Comparison of ENCODE assay signal across 8 cellular contexts in the genomic region with DNA sequence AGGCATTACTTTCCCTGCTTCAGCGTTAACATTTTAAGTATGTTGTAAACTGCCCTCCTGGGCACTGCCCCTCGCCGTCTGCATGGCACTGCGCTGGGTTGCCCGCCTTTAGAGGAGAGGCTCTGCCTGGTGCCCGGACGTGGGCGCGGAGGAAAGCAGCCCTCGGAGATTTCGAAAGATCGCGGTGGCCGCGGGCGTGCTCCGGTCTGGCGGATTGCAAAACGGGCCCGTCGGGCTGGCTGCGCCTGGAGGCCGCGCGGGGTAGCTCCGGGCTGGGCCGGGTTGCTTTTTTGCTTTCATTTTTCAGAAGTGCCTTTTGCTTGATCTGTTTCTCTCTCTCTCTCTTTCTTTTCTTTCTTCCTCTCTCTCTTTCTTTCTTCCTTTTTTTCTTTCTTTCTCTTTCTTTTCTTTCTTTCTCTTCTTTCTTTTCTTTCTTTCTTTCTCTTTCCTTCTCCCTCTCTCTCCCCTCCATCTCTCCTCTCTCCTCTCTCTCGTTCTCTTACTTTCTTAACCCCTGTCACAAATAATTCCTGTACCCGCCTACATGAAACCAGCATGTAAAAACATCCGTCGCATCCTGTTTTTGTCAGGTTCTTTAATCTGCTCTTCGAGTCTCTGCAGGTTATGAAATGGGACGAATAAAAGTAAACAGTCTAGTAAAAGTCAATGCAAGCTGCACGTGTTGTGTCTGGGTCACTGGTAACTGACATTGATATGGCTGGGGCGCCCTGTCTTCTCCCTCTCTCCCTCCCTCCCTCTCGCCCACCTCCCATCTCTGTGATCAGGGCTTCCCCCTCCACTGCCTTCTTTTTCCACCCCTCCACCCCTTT. TPM values are rescaled to one million over a fixed set of nuclear protein-coding genes. Genes with fewer than 3 reads are reported as not detected.
DNase-seq lines count a peak whose midpoint lies in the region; ATAC-seq and TF ChIP-seq lines count a peak whose summit lies in the region.

No MANE protein-coding gene starts in this region.

- 2% methylated on average over 20 of the region's 36 CpGs for WGBS in SK-N-SH (ENCODE audit: low lambda C conversion rate)
- no CpG with 5 or more reads among the region's 36 CpGs for WGBS in iPS DF 6.9 (ENCODE audit: insufficient coverage, insufficient read length)

- H3K4me1 ChIP-seq in SK-N-SH (ENCODE audit: control insufficient read depth in 1 of 2, insufficient read depth in 2 of 2, low read depth in 1 of 2, low read length in 1 of 2) (peaks cover 11 to 21% of the 10 kb centered on the region in 2 experiments), ascending aorta (peaks cover 0 to 5% of the 10 kb centered on the region in 2 donors), iPS DF 6.9 (ENCODE audit: control insufficient read depth, insufficient read depth, low read length) (0 out of 2 replicates have a peak, but pooled peaks cover 1% of the 10 kb centered on the region), gastrocnemius medialis (peaks cover 13 to 21% of the 10 kb centered on the region in 2 donors)

- peaks cover 56% of the 10 kb centered on the region for H3F3A ChIP-seq in SK-N-SH (replicated peaks; ENCODE audit: insufficient read depth)

- no peaks in the 10 kb centered on the region for H4K20me1 ChIP-seq in SK-N-SH (ENCODE audit: insufficient read depth)

- TF ChIP-seq RAD21 in SK-N-SH (IDR thresholded peaks at IDR 0.05; ENCODE audit: low read length): no peak

- H3K79me2 ChIP-seq in SK-N-SH (ENCODE audit: insufficient read depth): peaks cover 63% of the 10 kb centered on the region

- CTCF ChIA-PET in SK-N-SH (lab: Yijun Ruan, JAX): interaction anchor here (0.8 to 2.3 kb wide), 4 partner anchors 735 to 752 kb away, joined by 3 to 9 read pairs (median 4); no protein-coding TSS in a partner anchor

- DNase-seq in D341Med (ENCODE audit: low spot score) (peak; percentile 55), SK-N-SH (peak; percentile 65), ascending aorta (ENCODE audit: low spot score in 2 of 2) (peak; percentile 13 to 89), iPS DF 6.9 (ENCODE audit: low read depth, low spot score) (no peak), gastrocnemius medialis (peak in 1 of 2 donors; percentile 72), T1000 (lab: John Stamatoyannopoulos, UW) (no peak)

- POLR2A ChIA-PET in SK-N-SH (lab: Yijun Ruan, JAX): interaction anchor here (0.7 kb wide), 1 partner anchor 91 kb away, joined by 3 read pairs; no protein-coding TSS in a partner anchor

- in situ Hi-C loops in gastrocnemius medialis (cut with MboI; ENCODE audit: low sequenced_read_pairs in 4 of 4): loop anchor here in 1 of 4 donors (10.0 kb wide), 1 partner anchor 743 kb away; no protein-coding TSS in a partner anchor

- peaks cover 11 to 38% of the 10 kb centered on the region in 2 experiments for H3K36me3 ChIP-seq in SK-N-SH (replicated peaks in 1 of 2; ENCODE audit: control insufficient read depth in 1 of 2, insufficient read depth in 2 of 2, low read length in 1 of 2)
- no peaks in the 10 kb centered on the region for H3K36me3 ChIP-seq in ascending aorta
- peaks cover 5% of the 10 kb centered on the region; the same call in 1 of the 2 replicates for H3K36me3 ChIP-seq in iPS DF 6.9 (ENCODE audit: control insufficient read depth, insufficient read depth, low read length)
- H3K36me3 ChIP-seq in gastrocnemius medialis: no peaks in the 10 kb centered on the region

- intact Hi-C loops in ascending aorta (cut with DNase I) (loop anchor here (2.0 to 10.0 kb wide), 3 partner anchors 79 to 1680 kb away; a partner anchor contains a TSS), gastrocnemius medialis (cut with DNase I; ENCODE audit: low total_unique reads) (loop anchor here (5.0 kb wide), 1 partner anchor 80 kb away; a partner anchor contains a TSS)

- H3K4me2 ChIP-seq in SK-N-SH: peak overlapping the region; percentile 83

- peak; percentile 24; the same call in 1 of the 2 replicates for TF ChIP-seq CTCF in SK-N-SH (IDR thresholded peaks at IDR 0.05)
- peak in 2 of 3 experiments; percentile 19 to 27 for TF ChIP-seq CTCF in ascending aorta (IDR thresholded peaks at IDR 0.05)
- peak in 4 of 5 experiments; percentile 21 to 48 (median 34) for TF ChIP-seq CTCF in gastrocnemius medialis (IDR thresholded peaks at IDR 0.05 in 4 of 5, conservative IDR thresholded peaks at IDR 0.05 in 1 of 5)

- H3K27ac ChIP-seq in SK-N-SH (ENCODE audit: low read depth in 2 of 2, low read length in 1 of 2) (peak overlapping the region in 1 of 2 experiments; percentile 99; a peak in 2 of 4 replicates), ascending aorta (peak overlapping the region; percentile 53 to 56), iPS DF 6.9 (ENCODE audit: low read length) (no peak overlapping the region), gastrocnemius medialis (peak overlapping the region; percentile 32 to 70 (median 52))

- no peak for TF ChIP-seq POLR2A in gastrocnemius medialis (IDR thresholded peaks at IDR 0.05)

- no peaks in the 10 kb centered on the region for H3K27me3 ChIP-seq in SK-N-SH (ENCODE audit: insufficient read depth)
- H3K27me3 ChIP-seq in ascending aorta: no peaks in the 10 kb centered on the region
- no peaks in the 10 kb centered on the region; the same call in 1 of the 2 replicates for H3K27me3 ChIP-seq in iPS DF 6.9 (ENCODE audit: control insufficient read depth, insufficient read depth, low read length)
- H3K27me3 ChIP-seq in gastrocnemius medialis: no peaks in the 10 kb centered on the region

- peak; percentile 71 for ATAC-seq in GM19455 (IDR thresholded peaks at IDR 0.05; ENCODE audit: unreplicated experiment)
- ATAC-seq in HG03521 (IDR thresholded peaks at IDR 0.05; ENCODE audit: unreplicated experiment): peak; percentile 64
- ATAC-seq in gastrocnemius medialis: peak; percentile 40 to 67

- no peak for TF ChIP-seq EP300 in SK-N-SH (IDR thresholded peaks at IDR 0.05; ENCODE audit: borderline replicate concordance in 1 of 2, low read depth in 1 of 2, low read length in 1 of 2)

- H3K9ac ChIP-seq in SK-N-SH: peak overlapping the region; percentile 98

- H2AFZ ChIP-seq in SK-N-SH (ENCODE audit: low read depth): peak overlapping the region; percentile 63

- H3K9me3 ChIP-seq in SK-N-SH: no peaks in the 10 kb centered on the region
- H3K9me3 ChIP-seq in ascending aorta: no peaks in the 10 kb centered on the region
- H3K9me3 ChIP-seq in iPS DF 6.9 (ENCODE audit: control insufficient read depth, insufficient read depth, low read length): no peaks in the 10 kb centered on the region
- H3K9me3 ChIP-seq in gastrocnemius medialis: no peaks in the 10 kb centered on the region

- H3K9me2 ChIP-seq in SK-N-SH: no peaks in the 10 kb centered on the region

- H3K4me3 ChIP-seq in SK-N-SH (ENCODE audit: low read depth in 2 of 2, low read length in 1 of 2) (peak overlapping the region; percentile 68 to 99), ascending aorta (peak overlapping the region; percentile 63 to 98), iPS DF 6.9 (ENCODE audit: low read length) (peak overlapping the region; percentile 85), gastrocnemius medialis (peak overlapping the region; percentile 69 to 71 (median 70))

TF ChIP-seq in SK-N-SH, 30 proteins besides CTCF, POLR2A, EP300 and RAD21 (continues in another document):
- TF ChIP-seq MXI1 (IDR thresholded peaks at IDR 0.05; ENCODE audit: low read depth, low read length) (peak; percentile 29; the same call in 1 of the 2 replicates), MEF2A (IDR thresholded peaks at IDR 0.05; ENCODE audit: borderline replicate concordance, low read depth) (no peak), RCOR1 (IDR thresholded peaks at IDR 0.05; ENCODE audit: low read length) (no peak), CHD2 (IDR thresholded peaks at IDR 0.05; ENCODE audit: low read length, partially characterized antibody) (peak; percentile 14), TEAD4 (IDR thresholded peaks at IDR 0.05; ENCODE audit: borderline replicate concordance, insufficient read depth) (no peak), ELF1 (IDR thresholded peaks at IDR 0.05) (no peak), POLR2AphosphoS5 (IDR thresholded peaks at IDR 0.05; ENCODE audit: low read depth, low read length) (0 out of 2 replicates have a peak, but pooled peaks have one; percentile 15), RFX5 (IDR thresholded peaks at IDR 0.05; ENCODE audit: low read length) (no peak), GATA2 (CRISPR knock-in tag; IDR thresholded peaks at IDR 0.05) (no peak), FOXJ3 (CRISPR knock-in tag; IDR thresholded peaks at IDR 0.05) (no peak), YY1 (IDR thresholded peaks at IDR 0.05; ENCODE audit: low read depth) (no peak), NFIC (IDR thresholded peaks at IDR 0.05; ENCODE audit: borderline replicate concordance) (no peak)
- TF ChIP-seq, protein P1, sequence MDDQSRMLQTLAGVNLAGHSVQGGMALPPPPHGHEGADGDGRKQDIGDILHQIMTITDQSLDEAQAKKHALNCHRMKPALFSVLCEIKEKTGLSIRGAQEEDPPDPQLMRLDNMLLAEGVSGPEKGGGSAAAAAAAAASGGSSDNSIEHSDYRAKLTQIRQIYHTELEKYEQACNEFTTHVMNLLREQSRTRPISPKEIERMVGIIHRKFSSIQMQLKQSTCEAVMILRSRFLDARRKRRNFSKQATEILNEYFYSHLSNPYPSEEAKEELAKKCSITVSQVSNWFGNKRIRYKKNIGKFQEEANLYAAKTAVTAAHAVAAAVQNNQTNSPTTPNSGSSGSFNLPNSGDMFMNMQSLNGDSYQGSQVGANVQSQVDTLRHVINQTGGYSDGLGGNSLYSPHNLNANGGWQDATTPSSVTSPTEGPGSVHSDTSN (IDR thresholded peaks at IDR 0.05): no peak
- TF ChIP-seq, protein P2, sequence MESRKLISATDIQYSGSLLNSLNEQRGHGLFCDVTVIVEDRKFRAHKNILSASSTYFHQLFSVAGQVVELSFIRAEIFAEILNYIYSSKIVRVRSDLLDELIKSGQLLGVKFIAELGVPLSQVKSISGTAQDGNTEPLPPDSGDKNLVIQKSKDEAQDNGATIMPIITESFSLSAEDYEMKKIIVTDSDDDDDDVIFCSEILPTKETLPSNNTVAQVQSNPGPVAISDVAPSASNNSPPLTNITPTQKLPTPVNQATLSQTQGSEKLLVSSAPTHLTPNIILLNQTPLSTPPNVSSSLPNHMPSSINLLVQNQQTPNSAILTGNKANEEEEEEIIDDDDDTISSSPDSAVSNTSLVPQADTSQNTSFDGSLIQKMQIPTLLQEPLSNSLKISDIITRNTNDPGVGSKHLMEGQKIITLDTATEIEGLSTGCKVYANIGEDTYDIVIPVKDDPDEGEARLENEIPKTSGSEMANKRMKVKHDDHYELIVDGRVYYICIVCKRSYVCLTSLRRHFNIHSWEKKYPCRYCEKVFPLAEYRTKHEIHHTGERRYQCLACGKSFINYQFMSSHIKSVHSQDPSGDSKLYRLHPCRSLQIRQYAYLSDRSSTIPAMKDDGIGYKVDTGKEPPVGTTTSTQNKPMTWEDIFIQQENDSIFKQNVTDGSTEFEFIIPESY (IDR thresholded peaks at IDR 0.05; ENCODE audit: borderline replicate concordance, low read depth): no peak

RNA-seq across cellular contexts. Expression of a gene that starts 1.7 kb away (rescaled TPM):
- 157 and 162 TPM in 2 replicates for polyA plus RNA-seq in SK-N-SH (2012; rRNA removed)
- 154 and 175 TPM in 2 replicates for polyA plus RNA-seq in SK-N-SH (2012; cell fraction: cytosol; rRNA removed)
- 202 and 227 TPM in 2 replicates for polyA plus RNA-seq in SK-N-SH (2012; cell fraction: nucleus; rRNA removed)
- total RNA-seq in ascending aorta: 0.21 TPM
- total RNA-seq in gastrocnemius medialis: 1 to 10 TPM; 2.0 to 3.4 (median 2.3) TPM

Comparison
In these comparisons a context has a peak if more than half of its experiments do, and no peak if none do; other contexts are left out.
1. DNase-seq: peak in D341Med (single experiment), SK-N-SH (single experiment) and ascending aorta (2 of 2); none in iPS DF 6.9 (single experiment) and T1000 (single experiment).
2. Peak in every context shown above with its lines, with median percentiles within 50 percentile points of each other: ATAC-seq, H3K4me3 ChIP-seq and CTCF ChIP-seq.